20 cellular contexts compared by ENCODE assay signal in genomic region chr6:71321344-71321743, GRCh38. TPM values are rescaled to one million over a fixed set of nuclear protein-coding genes. Genes with fewer than 3 reads are reported as not detected.
DNase-seq lines count a peak whose midpoint lies in the region; ATAC-seq and TF ChIP-seq lines count a peak whose summit lies in the region.
"Had no signal": no experiment of that assay in that cellular context is flagged by ENCODE, and none has a peak within 500 bp of the region (broad histone marks: within the 10 kb centered on the region; RNA-seq: fewer than 3 reads in every experiment).

No MANE protein-coding gene starts in this region.

- TF ChIP-seq CTCF in LNCaP clone FGC (IDR thresholded peaks at IDR 0.05; ENCODE audit: control insufficient read depth, extremely low read depth, insufficient read depth) (no peak), VCaP (conservative IDR thresholded peaks at IDR 0.05) (no peak)

- H3K27ac Mint-ChIP-seq in activated T-helper 17 cell treated with anti-CD3 and anti-CD28 coated beads, Interleukin-2, amount 50 U/mL, for 72 hours: no peak overlapping the region
- H3K27ac Mint-ChIP-seq: CD8-positive, alpha-beta T cell had no signal

- peaks cover 9% of the 10 kb centered on the region for H3K27me3 Mint-ChIP-seq in activated T-helper 17 cell treated with anti-CD3 and anti-CD28 coated beads, Interleukin-2, amount 50 U/mL, for 72 hours

- ATAC-seq in left lobe of liver: peak; percentile 91
- ATAC-seq in activated T-helper 17 cell treated with anti-CD3 and anti-CD28 coated beads, Interleukin-2, amount 50 U/mL, for 72 hours (replicated peaks): no peak
- ATAC-seq: CD8-positive, alpha-beta T cell had no signal

- no peaks in the 10 kb centered on the region for H3K36me3 Mint-ChIP-seq in activated T-helper 17 cell treated with anti-CD3 and anti-CD28 coated beads, Interleukin-2, amount 50 U/mL, for 72 hours (ENCODE audit: low read depth)
- H3K36me3 Mint-ChIP-seq: CD8-positive, alpha-beta T cell had no signal

- 0 out of 2 replicates have a peak overlapping the region, but pooled peaks have one; percentile 8 for H3K27ac ChIP-seq in VCaP
- H3K27ac ChIP-seq: KMS-11 had no signal

- H3K4me3 ChIP-seq in LNCaP clone FGC (ENCODE audit: low read depth, low read length): no peak overlapping the region

- H3K4me3 Mint-ChIP-seq in activated T-helper 17 cell treated with anti-CD3 and anti-CD28 coated beads, Interleukin-2, amount 50 U/mL, for 72 hours: no peak overlapping the region
- H3K4me3 Mint-ChIP-seq: CD8-positive, alpha-beta T cell had no signal

- H3K9me3 Mint-ChIP-seq in activated T-helper 17 cell treated with anti-CD3 and anti-CD28 coated beads, Interleukin-2, amount 50 U/mL, for 72 hours: peaks cover 5% of the 10 kb centered on the region
- H3K9me3 Mint-ChIP-seq: CD8-positive, alpha-beta T cell had no signal

- H3K4me1 Mint-ChIP-seq in activated T-helper 17 cell treated with anti-CD3 and anti-CD28 coated beads, Interleukin-2, amount 50 U/mL, for 72 hours: no peaks in the 10 kb centered on the region

- DNase-seq in NCI-H1105 treated with DMSO at 0.1 percent for 48 hours (lab: John Stamatoyannopoulos, UW) (peak; percentile 22), NCI-H1105 (lab: John Stamatoyannopoulos, UW) (no peak), LNCaP clone FGC (ENCODE audit: low read depth) (peak; percentile 52), left lobe of liver (ENCODE audit: low spot score) (peak; percentile 50), HuH-7.5 (ENCODE audit: low spot score) (no peak)
- DNase-seq in activated effector memory CD4-positive, alpha-beta T cell treated with anti-CD3 and anti-CD28 coated beads, Interleukin-2, amount 50 U/mL, for 16 hours: no peak
- DNase-seq: AML-193; C1 segment of cervical spinal cord; Calu3; CD8-positive, alpha-beta T cell; DMS53; NCI-H1436; NCI-H187 treated with DMSO at 0.1 percent for 48 hours; NCI-H2107; NCI-H524; NCI-H82; Right ventricle myocardium superior had no signal

RNA-seq across cellular contexts. Expression of gene OGFRL1, which starts 32.7 kb away (rescaled TPM):
- 2.3 TPM for total RNA-seq in left lobe of liver
- total RNA-seq in activated T-helper 17 cell treated with anti-CD3 and anti-CD28 coated beads, Interleukin-2, amount 50 U/mL, for 72 hours: 1 to 10 TPM; 2.2 to 7.7 TPM

Comparison
In these comparisons a context has a peak if more than half of its experiments do, and no peak if none do; other contexts are left out.
1. DNase-seq: peak in NCI-H1105 treated with DMSO at 0.1 percent for 48 hours (single experiment), LNCaP clone FGC (single experiment) and left lobe of liver (single experiment); none in NCI-H1105 (single experiment), activated effector memory CD4-positive, alpha-beta T cell treated with anti-CD3 and anti-CD28 coated beads, Interleukin-2, amount 50 U/mL, for 16 hours (single experiment) and HuH-7.5 (single experiment).